In the genomic region with DNA sequence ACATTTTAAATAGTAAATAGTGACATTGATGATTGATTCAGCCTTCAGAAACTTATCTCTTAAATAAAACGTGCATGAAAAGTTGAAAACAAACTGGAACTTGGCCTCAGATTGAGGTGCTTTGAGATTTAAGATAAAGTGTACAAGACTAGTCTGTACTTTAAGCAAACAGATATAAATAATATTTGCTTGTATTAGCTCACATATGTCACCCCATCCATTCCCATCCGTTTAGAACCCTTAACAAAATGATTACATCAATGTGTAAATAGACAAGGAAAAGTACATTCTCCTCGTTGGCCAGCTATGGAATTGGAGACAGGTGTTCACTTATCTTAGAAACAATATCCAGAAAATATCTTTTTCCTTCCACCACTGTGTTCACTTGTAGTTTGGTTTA, we compare ENCODE assay signal across 17 cellular contexts.
DNase-seq lines count a peak whose midpoint lies in the region; ATAC-seq and TF ChIP-seq lines count a peak whose summit lies in the region.
"Had no signal": no experiment of that assay in that cellular context is flagged by ENCODE, and none has a peak within 500 bp of the region (broad histone marks: within the 10 kb centered on the region; RNA-seq: fewer than 3 reads in every experiment).

No MANE protein-coding gene starts in this region.

- no peak overlapping the region for H3K4me3 Mint-ChIP-seq in stimulated activated memory B cell treated with anti-CD40 and anti-IgM and Interleukin-4, amounts not matched to agents 10 μg/mL and 1 μg/mL and 100 μg/mL, for 72 hours
- H3K4me3 Mint-ChIP-seq: B cell; CD4-positive, alpha-beta memory T cell had no signal

- H3K27ac Mint-ChIP-seq in stimulated activated memory B cell treated with anti-CD40 and anti-IgM and Interleukin-4, amounts not matched to agents 10 μg/mL and 1 μg/mL and 100 μg/mL, for 72 hours, result peak overlapping the region; percentile 54
- H3K27ac Mint-ChIP-seq: CD4-positive, alpha-beta memory T cell had no signal

- no peaks in the 10 kb centered on the region for H3K27me3 Mint-ChIP-seq in stimulated activated memory B cell treated with anti-CD40 and anti-IgM and Interleukin-4, amounts not matched to agents 10 μg/mL and 1 μg/mL and 100 μg/mL, for 72 hours
- H3K27me3 Mint-ChIP-seq: B cell; CD4-positive, alpha-beta memory T cell had no signal

- no peak for ATAC-seq in stimulated activated memory B cell treated with anti-CD40 and anti-IgM and Interleukin-4, amounts not matched to agents 10 μg/mL and 1 μg/mL and 100 μg/mL, for 72 hours
- ATAC-seq in HG02973 (IDR thresholded peaks at IDR 0.05; ENCODE audit: unreplicated experiment), result no peak
- no peak for ATAC-seq in HG02571 (IDR thresholded peaks at IDR 0.05; ENCODE audit: unreplicated experiment)

- no peak overlapping the region for H3K4me3 ChIP-seq in LNCaP clone FGC (ENCODE audit: low read depth, low read length)

- DNase-seq in DMS153 (lab: John Stamatoyannopoulos, UW), result peak; percentile 42
- no peak for DNase-seq in DMS153 treated with DMSO at 0.1 percent for 48 hours (lab: John Stamatoyannopoulos, UW; ENCODE audit: unreplicated experiment)
- peak; percentile 99 for DNase-seq in LNCaP clone FGC (ENCODE audit: low read depth)
- DNase-seq in SHP77 treated with DMSO at 0.1 percent for 48 hours (lab: John Stamatoyannopoulos, UW), result peak; percentile 1
- no peak for DNase-seq in NCI-H446 treated with DMSO at 0.1 percent for 48 hours (lab: John Stamatoyannopoulos, UW)
- DNase-seq: ACHN; C1 segment of cervical spinal cord; CD4-positive, alpha-beta memory T cell; DMS79 treated with DMSO at 0.1 percent for 48 hours; EL; HCEC 1CT; IMR-90; KG1 had no signal

- peaks cover under 1% of the 10 kb centered on the region for H3K9me3 Mint-ChIP-seq in stimulated activated memory B cell treated with anti-CD40 and anti-IgM and Interleukin-4, amounts not matched to agents 10 μg/mL and 1 μg/mL and 100 μg/mL, for 72 hours

- peaks cover 40% of the 10 kb centered on the region for H3K36me3 Mint-ChIP-seq in stimulated activated memory B cell treated with anti-CD40 and anti-IgM and Interleukin-4, amounts not matched to agents 10 μg/mL and 1 μg/mL and 100 μg/mL, for 72 hours
- H3K36me3 Mint-ChIP-seq: CD4-positive, alpha-beta memory T cell had no signal

- H3K4me1 Mint-ChIP-seq in stimulated activated memory B cell treated with anti-CD40 and anti-IgM and Interleukin-4, amounts not matched to agents 10 μg/mL and 1 μg/mL and 100 μg/mL, for 72 hours, result peaks cover 13% of the 10 kb centered on the region
- H3K4me1 Mint-ChIP-seq: CD4-positive, alpha-beta memory T cell had no signal

- TF ChIP-seq CTCF in LNCaP clone FGC (IDR thresholded peaks at IDR 0.05; ENCODE audit: control insufficient read depth, extremely low read depth, insufficient read depth), result no peak

Comparison
In these comparisons a context has a peak if more than half of its experiments do, and no peak if none do; other contexts are left out.
1. DNase-seq: peak in DMS153 (single experiment), LNCaP clone FGC (single experiment) and SHP77 treated with DMSO at 0.1 percent for 48 hours (single experiment); none in DMS153 treated with DMSO at 0.1 percent for 48 hours (single experiment) and NCI-H446 treated with DMSO at 0.1 percent for 48 hours (single experiment).